In the genomic region with DNA sequence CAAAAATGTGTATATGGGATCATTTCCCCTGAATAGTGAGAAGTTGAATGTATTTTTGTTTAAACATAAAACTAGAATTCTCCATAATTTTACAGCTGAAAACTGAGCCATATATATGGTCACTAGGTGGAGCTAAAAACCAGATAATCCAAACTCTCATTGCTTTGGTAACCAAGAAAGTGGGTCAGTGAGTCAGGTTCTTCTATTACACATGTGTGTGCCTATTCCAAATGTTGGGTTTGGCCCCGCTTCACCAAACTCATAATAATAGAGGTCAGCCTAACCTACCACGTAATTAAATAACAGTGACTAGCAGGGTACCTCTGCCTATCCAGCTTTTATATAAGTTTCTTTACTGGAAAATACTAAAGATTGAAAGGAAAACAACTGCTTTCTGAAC, we compare ENCODE assay signal across 8 cellular contexts. TPM values are rescaled to one million over a fixed set of nuclear protein-coding genes. Genes with fewer than 3 reads are reported as not detected.
DNase-seq lines count a peak whose midpoint lies in the region; ATAC-seq, FAIRE-seq and TF ChIP-seq lines count a peak whose summit lies in the region.

No MANE protein-coding gene starts in this region.

- TF ChIP-seq POLR2A in right lobe of liver (IDR thresholded peaks at IDR 0.05): no peak
- TF ChIP-seq POLR2A in transverse colon (IDR thresholded peaks at IDR 0.05): no peak

- no peaks in the 10 kb centered on the region for H3K36me3 ChIP-seq in CD4-positive, alpha-beta memory T cell (ENCODE audit: insufficient read depth, low read length)
- H3K36me3 ChIP-seq in MM.1S (replicated peaks; ENCODE audit: insufficient read depth, low read length): no peaks in the 10 kb centered on the region
- no peaks in the 10 kb centered on the region for H3K36me3 ChIP-seq in right lobe of liver
- no peaks in the 10 kb centered on the region for H3K36me3 ChIP-seq in transverse colon

- H4K20me1 ChIP-seq in MM.1S (ENCODE audit: insufficient read depth, low read length): no peaks in the 10 kb centered on the region

- no peaks in the 10 kb centered on the region for H3K4me1 ChIP-seq in CD4-positive, alpha-beta memory T cell (ENCODE audit: insufficient read depth, low read length)
- H3K4me1 ChIP-seq in MM.1S (ENCODE audit: low read length): no peaks in the 10 kb centered on the region
- peaks cover 0 to 6% (median 3%) of the 10 kb centered on the region in 4 donors for H3K4me1 ChIP-seq in right lobe of liver
- H3K4me1 ChIP-seq in transverse colon: peaks cover 0 to 7% (median 0%) of the 10 kb centered on the region in 4 donors

- TF ChIP-seq CTCF in MM.1S (IDR thresholded peaks at IDR 0.05; ENCODE audit: low read length) (peak; percentile 77), right lobe of liver (IDR thresholded peaks at IDR 0.05) (peak; percentile 61 to 90 (median 72)), transverse colon (IDR thresholded peaks at IDR 0.05) (peak; percentile 63 to 76 (median 71))

- no peaks in the 10 kb centered on the region for H3F3A ChIP-seq in MM.1S (ENCODE audit: insufficient read depth, low read length)

- no peak overlapping the region for H2AFZ ChIP-seq in MM.1S (ENCODE audit: low read length)

- H3K27me3 ChIP-seq in CD4-positive, alpha-beta memory T cell (ENCODE audit: insufficient read depth, low read length): no peaks in the 10 kb centered on the region
- H3K27me3 ChIP-seq in MM.1S (replicated peaks; ENCODE audit: insufficient read depth, low read length) (no peaks in the 10 kb centered on the region), right lobe of liver (no peaks in the 10 kb centered on the region), transverse colon (no peaks in the 10 kb centered on the region)

- H3K27ac Mint-ChIP-seq in CD4-positive, alpha-beta memory T cell: no peak overlapping the region

- 0% methylated on average over 2 of the region's 2 CpGs for WGBS in right lobe of liver (ENCODE audit: insufficient coverage, low coverage, low lambda C conversion rate, missing lambda C conversion rate)
- WGBS in transverse colon (ENCODE audit: low coverage in 1 of 2), 2 donors: 0% methylated on average over 2 of the region's 2 CpGs; no CpG with 5 or more reads in 1 of the 2 donors

- no peak overlapping the region for H3K27ac ChIP-seq in CD4-positive, alpha-beta memory T cell (ENCODE audit: low read depth, low read length)
- H3K27ac ChIP-seq in MM.1S (ENCODE audit: low read length) (no peak overlapping the region), right lobe of liver (peak overlapping the region; percentile 16 to 45 (median 30)), transverse colon (no peak overlapping the region)

- no peak overlapping the region for H3K4me3 Mint-ChIP-seq in CD4-positive, alpha-beta memory T cell

- POLR2A ChIA-PET in CD4-positive, alpha-beta memory T cell (lab: Charles Lee; ENCODE audit: partially characterized antibody): interaction anchor here (0.7 to 3.5 kb wide), 5 partner anchors 97 to 316 kb away, joined by 3 to 32 read pairs (median 3); a partner anchor contains a TSS

- peak in 4 of 5 donors; percentile 55 to 66 (median 62) for DNase-seq in CD4-positive, alpha-beta memory T cell
- DNase-seq in MM.1S (peak; percentile 61), SHP77 (lab: John Stamatoyannopoulos, UW) (peak; percentile 29 to 57), right lobe of liver (peak in 1 of 3 donors; percentile 76), transverse colon (no peak)
- no peak for DNase-seq in activated CD4-positive, CD25-positive, alpha-beta regulatory T cell treated with anti-CD3 and anti-CD28 coated beads, Interleukin-2, amount 50 U/mL, for 72 hours

- in situ Hi-C loops in transverse colon (cut with MboI; ENCODE audit: low pct_ligation_motif_present in 1 of 4, low pct_unique_long_range_greater_than_20kb in 1 of 4, low sequenced_read_pairs in 3 of 4): loop anchor here (5.0 to 25.0 kb wide), 5 partner anchors 252 to 630 kb away; a partner anchor contains a TSS

- TF ChIP-seq EP300 in transverse colon (IDR thresholded peaks at IDR 0.05; ENCODE audit: low read depth): no peak

- intact Hi-C loops in CD4-positive, alpha-beta memory T cell (cut with micrococcal nuclease): loop anchor here (1.0 to 2.0 kb wide), 8 partner anchors 19 to 628 kb away; a partner anchor contains a TSS
- intact Hi-C loops in right lobe of liver (cut with DNase I): no loop called here
- intact Hi-C loops in transverse colon (cut with DNase I; ENCODE audit: low total_unique reads): loop anchor here (5.0 to 10.0 kb wide), 2 partner anchors 132 to 260 kb away; a partner anchor contains a TSS

- no peak overlapping the region for H3K4me2 ChIP-seq in MM.1S (ENCODE audit: low read depth, low read length)

- H3K9me3 Mint-ChIP-seq in CD4-positive, alpha-beta memory T cell: no peaks in the 10 kb centered on the region

- no peaks in the 10 kb centered on the region for H3K36me3 Mint-ChIP-seq in CD4-positive, alpha-beta memory T cell

- no peak overlapping the region for H3K9ac ChIP-seq in MM.1S (ENCODE audit: low read length)

- no peaks in the 10 kb centered on the region for H3K27me3 Mint-ChIP-seq in CD4-positive, alpha-beta memory T cell

- peak; percentile 65 for FAIRE-seq in colon (lab: Jason Lieb, UNC)

- no peak overlapping the region for H3K4me3 ChIP-seq in CD4-positive, alpha-beta memory T cell (ENCODE audit: low read length in 2 of 2)
- H3K4me3 ChIP-seq in MM.1S (ENCODE audit: low read length) (no peak overlapping the region), right lobe of liver (peak overlapping the region in 1 of 3 donors; percentile 15), transverse colon (no peak overlapping the region)

- no peaks in the 10 kb centered on the region for H3K9me2 ChIP-seq in MM.1S (replicated peaks; ENCODE audit: insufficient read depth, low read length)

- ATAC-seq in GM18867 (IDR thresholded peaks at IDR 0.05; ENCODE audit: unreplicated experiment): peak; percentile 74
- ATAC-seq in right lobe of liver: peak; percentile 93 to 99 (median 98)

- H3K79me2 ChIP-seq in MM.1S (ENCODE audit: low read length): no peaks in the 10 kb centered on the region

- H3K9me3 ChIP-seq in CD4-positive, alpha-beta memory T cell (ENCODE audit: control insufficient read depth in 1 of 2, low read length in 2 of 2): no peaks in the 10 kb centered on the region
- H3K9me3 ChIP-seq in MM.1S (replicated peaks; ENCODE audit: insufficient read depth, low read length) (no peaks in the 10 kb centered on the region), right lobe of liver (no peaks in the 10 kb centered on the region), transverse colon (no peaks in the 10 kb centered on the region)

- CTCF ChIA-PET in CD4-positive, alpha-beta memory T cell (lab: Charles Lee; ENCODE audit: partially characterized antibody): interaction anchor here (0.6 to 4.4 kb wide), 47 partner anchors 8 to 631 kb away, joined by 3 to 76 read pairs (median 4); a partner anchor contains a TSS

- no peaks in the 10 kb centered on the region for H3K4me1 Mint-ChIP-seq in CD4-positive, alpha-beta memory T cell

RNA-seq across cellular contexts. Expression of a gene that starts 19.3 kb away (rescaled TPM):
- total RNA-seq in CD4-positive, alpha-beta memory T cell: 10 to 100 TPM; 17.4 to 21.8 TPM
- polyA plus RNA-seq in CD4-positive, alpha-beta memory T cell: 10 to 100 TPM; 17.3 to 20.8 TPM
- total RNA-seq in right lobe of liver (10 to 100 TPM in 2 of 6 experiments, 1 to 10 TPM in 4; 5.7 to 11.2 (median 6.5) TPM), transverse colon (10 to 100 TPM in 3 of 4 donors, 1 to 10 TPM in 1; 5.4 to 20.9 (median 15.2) TPM)

Comparison
In these comparisons a context has a peak if more than half of its experiments do, and no peak if none do; other contexts are left out.
1. DNase-seq: peak in CD4-positive, alpha-beta memory T cell (4 of 5), MM.1S (single experiment) and SHP77 (2 of 2); none in transverse colon (single experiment) and activated CD4-positive, CD25-positive, alpha-beta regulatory T cell treated with anti-CD3 and anti-CD28 coated beads, Interleukin-2, amount 50 U/mL, for 72 hours (single experiment).
2. H3K27ac ChIP-seq: peak in right lobe of liver (3 of 3); none in CD4-positive, alpha-beta memory T cell (single experiment), MM.1S (single experiment) and transverse colon (0 of 4).
3. intact Hi-C loops: an anchor here in CD4-positive, alpha-beta memory T cell (1.0 to 2.0 kb wide) and transverse colon (5.0 to 10.0 kb wide); none called in right lobe of liver.
4. Peak in every context shown above with its lines, with median percentiles within 50 percentile points of each other: CTCF ChIP-seq.